11 cellular contexts compared by ENCODE assay signal in genomic region chr4:2788532-2789103, GRCh38. TPM values are rescaled to one million over a fixed set of nuclear protein-coding genes. Genes with fewer than 3 reads are reported as not detected.
DNase-seq lines count a peak whose midpoint lies in the region; ATAC-seq and TF ChIP-seq lines count a peak whose summit lies in the region.
"Had no signal": no experiment of that assay in that cellular context is flagged by ENCODE, and none has a peak within 500 bp of the region (broad histone marks: within the 10 kb centered on the region; RNA-seq: fewer than 3 reads in every experiment).

No MANE protein-coding gene starts in this region.

- peak; percentile 61 for DNase-seq in activated effector memory CD4-positive, alpha-beta T cell treated with anti-CD3 and anti-CD28 coated beads, Interleukin-2, amount 50 U/mL, for 16 hours
- DNase-seq in activated effector memory CD4-positive, alpha-beta T cell treated with Interleukin-2 at 50 U/mL for 16 hours, result no peak
- DNase-seq in anterior cingulate cortex (lab: John Stamatoyannopoulos, UW), result peak in 30 of 58 donors; percentile 27 to 68 (median 45)
- DNase-seq in left lobe of liver (ENCODE audit: low spot score), result peak; percentile 85
- DNase-seq in progenitor cell of endocrine pancreas (ENCODE audit: low spot score, unreplicated experiment), result no peak
- DNase-seq in UCSD-AML1 (lab: John Stamatoyannopoulos, UW; ENCODE audit: unreplicated experiment), result no peak
- DNase-seq in OCI-M2 (lab: John Stamatoyannopoulos, UW; ENCODE audit: unreplicated experiment), result no peak
- DNase-seq: NCI-H2081; SHP77 treated with DMSO at 0.1 percent for 48 hours; stimulated activated CD8-positive, alpha-beta memory T cell treated with anti-CD3 and anti-CD28 coated beads, Interleukin-4, amount 100 ng/mL, for 48 hours had no signal

- H3K4me1 Mint-ChIP-seq in progenitor cell of endocrine pancreas (ENCODE audit: low read depth), result no peaks in the 10 kb centered on the region

- no peak for TF ChIP-seq CTCF in progenitor cell of endocrine pancreas (IDR thresholded peaks at IDR 0.05; ENCODE audit: unreplicated experiment)

- no peak overlapping the region for H3K4me3 Mint-ChIP-seq in progenitor cell of endocrine pancreas (ENCODE audit: low read depth)

- no peaks in the 10 kb centered on the region for H3K9me3 Mint-ChIP-seq in progenitor cell of endocrine pancreas (ENCODE audit: low read depth)

- H3K27ac Mint-ChIP-seq in progenitor cell of endocrine pancreas, result no peak overlapping the region

- ATAC-seq in left lobe of liver (peak; percentile 35), HG02623 (IDR thresholded peaks at IDR 0.05; ENCODE audit: unreplicated experiment) (no peak)

- H3K27me3 Mint-ChIP-seq in progenitor cell of endocrine pancreas, result peaks cover 20% of the 10 kb centered on the region

- H3K36me3 Mint-ChIP-seq in progenitor cell of endocrine pancreas (ENCODE audit: insufficient read depth), result no peaks in the 10 kb centered on the region

RNA-seq across cellular contexts. Expression of gene SH3BP2, which starts 4.3 kb away (rescaled TPM):
- total RNA-seq in left lobe of liver (59.8 TPM), progenitor cell of endocrine pancreas (67.7 and 70.8 TPM in 2 replicates)

RNA-seq across cellular contexts. Expression of gene TNIP2, which starts 32.5 kb away (rescaled TPM):
- 13.1 TPM for total RNA-seq in left lobe of liver
- total RNA-seq in progenitor cell of endocrine pancreas, result 21.2 and 26.3 TPM in 2 replicates

RNA-seq across cellular contexts. Expression of gene ADD1, which starts 55.0 kb away (rescaled TPM):
- total RNA-seq in left lobe of liver (113 TPM), progenitor cell of endocrine pancreas (249 and 271 TPM in 2 replicates)

Comparison
In these comparisons a context has a peak if more than half of its experiments do, and no peak if none do; other contexts are left out.
1. DNase-seq: peak in activated effector memory CD4-positive, alpha-beta T cell treated with anti-CD3 and anti-CD28 coated beads, Interleukin-2, amount 50 U/mL, for 16 hours (single experiment), anterior cingulate cortex (30 of 58) and left lobe of liver (single experiment); none in activated effector memory CD4-positive, alpha-beta T cell treated with Interleukin-2 at 50 U/mL for 16 hours (single experiment), progenitor cell of endocrine pancreas (single experiment), UCSD-AML1 (single experiment) and OCI-M2 (single experiment).